1 cellular context compared by ENCODE assay signal in the genomic region with DNA sequence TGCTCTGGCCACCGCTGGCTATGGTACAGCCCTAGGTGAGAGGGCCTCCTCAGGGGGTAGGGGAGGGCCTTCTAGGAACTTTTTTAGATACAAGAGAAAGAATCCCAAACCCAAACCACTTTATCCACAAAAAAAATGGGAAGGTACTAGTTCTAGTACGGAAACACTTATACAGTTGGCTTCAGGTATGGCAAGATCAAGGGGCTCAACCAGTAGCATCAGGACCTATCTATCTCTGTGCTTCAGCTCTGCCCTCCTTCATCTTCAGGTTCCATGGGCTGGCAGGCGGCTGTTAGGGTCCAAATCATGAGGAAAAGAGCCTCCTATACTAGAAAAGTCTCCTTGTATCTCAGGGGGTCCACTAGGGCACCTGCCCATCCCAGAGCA.
TF ChIP-seq lines count a peak whose summit lies in the region.

No MANE protein-coding gene starts in this region.

TF ChIP-seq in GM12878, 131 proteins besides CTCF, POLR2A, EP300 and RAD21:
- TF ChIP-seq NFXL1 (IDR thresholded peaks at IDR 0.05; ENCODE audit: borderline replicate concordance) (no peak), ZNF217 (IDR thresholded peaks at IDR 0.05) (no peak), DPF2 (IDR thresholded peaks at IDR 0.05) (no peak), ZSCAN29 (IDR thresholded peaks at IDR 0.05) (no peak), CBX3 (IDR thresholded peaks at IDR 0.05; ENCODE audit: borderline replicate concordance, low read depth) (no peak), JUNB (IDR thresholded peaks at IDR 0.05) (no peak), E2F8 (IDR thresholded peaks at IDR 0.05; ENCODE audit: low read depth, partially characterized antibody) (no peak), ZNF274 (IDR thresholded peaks at IDR 0.05; ENCODE audit: insufficient read depth, insufficient read length) (no peak)
